9 cellular contexts compared by ENCODE assay signal in the genomic region with DNA sequence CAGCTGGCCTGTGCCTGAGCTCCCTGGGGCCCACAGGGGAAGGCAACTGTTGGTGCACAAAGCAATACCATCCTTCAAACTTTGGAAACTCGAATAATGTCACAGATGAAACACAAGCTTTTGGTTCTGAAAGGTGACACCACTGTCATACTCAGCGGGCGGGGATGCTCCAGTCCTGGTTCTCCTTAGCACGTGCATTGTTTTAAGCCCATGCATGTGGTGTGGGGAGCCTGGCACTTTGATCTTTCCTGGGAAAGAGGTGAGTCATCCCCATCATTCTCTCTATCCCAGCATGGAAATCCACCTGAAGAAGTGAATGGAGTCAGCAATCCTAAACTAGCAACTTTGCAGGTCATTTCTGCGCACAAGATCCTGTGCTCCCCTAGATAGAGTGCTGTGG.
"Had no signal": no experiment of that assay in that cellular context is flagged by ENCODE, and none has a peak within 500 bp of the region (broad histone marks: within the 10 kb centered on the region; RNA-seq: fewer than 3 reads in every experiment).

No MANE protein-coding gene starts in this region.

- H3K36me3 Mint-ChIP-seq: IgD-negative memory B cell had no signal

- DNase-seq: GM23248, GOT3, H7, HFFc6 had no signal

- H3K36me3 ChIP-seq: HAP-1 had no signal

- H3K4me1 ChIP-seq: HAP-1 had no signal

- H3K27me3 Mint-ChIP-seq: IgD-negative memory B cell had no signal

- H3K4me1 Mint-ChIP-seq: IgD-negative memory B cell had no signal

- H3K4me3 Mint-ChIP-seq: HFFc6, IgD-negative memory B cell had no signal

- ATAC-seq: HCT116, HepG2 had no signal

- H3K27ac ChIP-seq: GM23248, HL-60 had no signal

- H3K9me3 Mint-ChIP-seq: IgD-negative memory B cell had no signal

- H3K9me3 ChIP-seq: HAP-1 had no signal

- H3K27ac Mint-ChIP-seq: HFFc6, IgD-negative memory B cell had no signal

- H3K4me3 ChIP-seq: GM23248, HAP-1 had no signal
